Comparison of ENCODE assay signal across 16 cellular contexts in the genomic region with DNA sequence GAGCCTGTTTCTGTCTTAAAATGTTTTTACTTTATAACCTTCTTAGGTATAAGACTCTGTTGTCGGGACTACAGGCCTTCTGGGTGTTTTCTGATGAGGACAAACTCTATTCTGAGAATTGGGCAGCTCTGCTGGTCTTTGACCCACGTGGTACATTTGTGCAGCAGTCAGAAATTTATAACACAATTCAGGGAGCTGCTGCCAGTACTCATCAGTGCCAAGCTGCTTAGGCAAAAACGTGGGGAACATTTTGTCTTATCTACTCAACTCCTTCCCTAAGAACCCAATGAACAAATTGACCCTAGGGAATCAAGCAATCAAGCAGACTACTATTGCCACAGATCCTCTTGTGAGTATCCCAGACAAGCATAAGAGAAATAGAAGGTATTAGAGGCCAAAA.
DNase-seq lines count a peak whose midpoint lies in the region; ATAC-seq and TF ChIP-seq lines count a peak whose summit lies in the region.
"Had no signal": no experiment of that assay in that cellular context is flagged by ENCODE, and none has a peak within 500 bp of the region (broad histone marks: within the 10 kb centered on the region; RNA-seq: fewer than 3 reads in every experiment).

No MANE protein-coding gene starts in this region.

- CTCF ChIA-PET in WTC11 (lab: Charles Lee) = no interaction called here

- POLR2A ChIA-PET in WTC11 (lab: Charles Lee) = interaction anchor here (0.6 kb wide), 1 partner anchor 615 kb away, joined by 13 read pairs; no protein-coding TSS in a partner anchor

- H3K9me3 ChIP-seq in ascending aorta (no peaks in the 10 kb centered on the region), tibial artery (no peaks in the 10 kb centered on the region)
- H3K9me3 ChIP-seq: colonic mucosa, MG63 had no signal

- in situ Hi-C loops in KBM-7 (cut with MboI; ENCODE audit: low pct_unique_long_range_greater_than_20kb, low sequenced_read_pairs) = no loop called here

- H3K27me3 ChIP-seq in ascending aorta = no peaks in the 10 kb centered on the region
- H3K27me3 ChIP-seq in tibial artery = no peaks in the 10 kb centered on the region
- H3K27me3 ChIP-seq: colonic mucosa, left lung, MG63, spleen had no signal

- DNase-seq in ascending aorta (ENCODE audit: low spot score in 2 of 2) (peak; percentile 54 to 91), globus pallidus (ENCODE audit: low spot score) (peak; percentile 15), pons (ENCODE audit: low spot score) (peak; percentile 15), tibial artery (peak; percentile 87 to 92), WTC11 (ENCODE audit: low spot score) (no peak), KBM-7 (no peak)
- no peak for DNase-seq in activated CD4-positive, alpha-beta T cell treated with anti-CD3 and anti-CD28 coated beads, Interleukin-2, amount 10 ng/mL, durations not matched to agents 24 days and 14 days
- DNase-seq: activated CD4-positive, alpha-beta T cell treated with anti-CD3 and anti-CD28 coated beads, Interleukin-2, amount 50 U/mL, for 1 hour; colonic mucosa; H9; left lung; MG63; NCI-H146; NCI-H226; spleen had no signal

- no peak for ATAC-seq in WTC11
- ATAC-seq in GM19395 (IDR thresholded peaks at IDR 0.05; ENCODE audit: unreplicated experiment) = no peak
- ATAC-seq: left lung had no signal

- intact Hi-C loops in ascending aorta (cut with DNase I) (loop anchor here (1.0 to 2.0 kb wide), 2 partner anchors 19 to 22 kb away; no protein-coding TSS in a partner anchor), tibial artery (cut with DNase I; ENCODE audit: low total_unique reads) (loop anchor here (10.0 kb wide), 1 partner anchor 291 kb away; no protein-coding TSS in a partner anchor)
- intact Hi-C loops in activated CD4-positive, alpha-beta T cell treated with anti-CD3 and anti-CD28 coated beads, Interleukin-2, amount 10 ng/mL, durations not matched to agents 24 days and 14 days (cut with micrococcal nuclease) = no loop called here

- no peaks in the 10 kb centered on the region for H3K27me3 Mint-ChIP-seq in WTC11 (ENCODE audit: low read depth)
- no peaks in the 10 kb centered on the region for H3K27me3 Mint-ChIP-seq in activated CD4-positive, alpha-beta T cell treated with anti-CD3 and anti-CD28 coated beads, Interleukin-2, amount 10 ng/mL, durations not matched to agents 24 days and 14 days

- H3K4me3 Mint-ChIP-seq in WTC11 = no peak overlapping the region
- H3K4me3 Mint-ChIP-seq in activated CD4-positive, alpha-beta T cell treated with anti-CD3 and anti-CD28 coated beads, Interleukin-2, amount 10 ng/mL, durations not matched to agents 24 days and 14 days = no peak overlapping the region
- H3K4me3 Mint-ChIP-seq: H9 had no signal

- no peaks in the 10 kb centered on the region for H3K36me3 Mint-ChIP-seq in WTC11
- no peaks in the 10 kb centered on the region for H3K36me3 Mint-ChIP-seq in activated CD4-positive, alpha-beta T cell treated with anti-CD3 and anti-CD28 coated beads, Interleukin-2, amount 10 ng/mL, durations not matched to agents 24 days and 14 days (ENCODE audit: low read depth)

- H3K27ac ChIP-seq in ascending aorta = peak overlapping the region; percentile 83 to 89
- peak overlapping the region; percentile 78 to 89 for H3K27ac ChIP-seq in tibial artery
- H3K27ac ChIP-seq: colonic mucosa, left lung, spleen had no signal

- H3K27ac Mint-ChIP-seq in WTC11 = no peak overlapping the region
- no peak overlapping the region for H3K27ac Mint-ChIP-seq in activated CD4-positive, alpha-beta T cell treated with anti-CD3 and anti-CD28 coated beads, Interleukin-2, amount 10 ng/mL, durations not matched to agents 24 days and 14 days
- H3K27ac Mint-ChIP-seq: H9 had no signal

- H3K4me3 ChIP-seq in ascending aorta (no peak overlapping the region), tibial artery (no peak overlapping the region)
- H3K4me3 ChIP-seq: colonic mucosa, left lung, MG63, spleen had no signal

- H3K36me3 ChIP-seq in ascending aorta (no peaks in the 10 kb centered on the region), tibial artery (no peaks in the 10 kb centered on the region)
- H3K36me3 ChIP-seq: colonic mucosa, left lung, MG63, spleen had no signal

- TF ChIP-seq CTCF in ascending aorta (IDR thresholded peaks at IDR 0.05) = no peak
- TF ChIP-seq CTCF in tibial artery (IDR thresholded peaks at IDR 0.05) = no peak
- no peak for TF ChIP-seq CTCF in WTC11 (IDR thresholded peaks at IDR 0.05)

- H3K9me3 Mint-ChIP-seq in WTC11 = peaks cover 17% of the 10 kb centered on the region
- H3K9me3 Mint-ChIP-seq in activated CD4-positive, alpha-beta T cell treated with anti-CD3 and anti-CD28 coated beads, Interleukin-2, amount 10 ng/mL, durations not matched to agents 24 days and 14 days = peaks cover 3% of the 10 kb centered on the region
- H3K9me3 Mint-ChIP-seq: H9 had no signal

- peaks cover 5% of the 10 kb centered on the region; the same call in 1 of the 2 replicates for H3K4me1 Mint-ChIP-seq in WTC11
- no peaks in the 10 kb centered on the region for H3K4me1 Mint-ChIP-seq in activated CD4-positive, alpha-beta T cell treated with anti-CD3 and anti-CD28 coated beads, Interleukin-2, amount 10 ng/mL, durations not matched to agents 24 days and 14 days

- H3K4me1 ChIP-seq in ascending aorta = peaks cover 0 to 23% of the 10 kb centered on the region in 2 donors
- H3K4me1 ChIP-seq in tibial artery = peaks cover 0 to 48% (median 15%) of the 10 kb centered on the region in 4 donors
- H3K4me1 ChIP-seq: colonic mucosa, left lung, spleen had no signal

TF ChIP-seq in WTC11, 78 proteins besides CTCF, POLR2A, EP300 and RAD21:
- TF ChIP-seq ELF4 (CRISPR knock-in tag; IDR thresholded peaks at IDR 0.05; ENCODE audit: low read depth) = no peak
- TF ChIP-seq HMGXB4 (CRISPR knock-in tag; IDR thresholded peaks at IDR 0.05) = no peak
- TF ChIP-seq CREB1 (CRISPR knock-in tag; IDR thresholded peaks at IDR 0.05) = no peak
- TF ChIP-seq SP1 (CRISPR knock-in tag; conservative IDR thresholded peaks at IDR 0.05) = no peak
- TF ChIP-seq ERG (CRISPR knock-in tag; IDR thresholded peaks at IDR 0.05) = no peak
- TF ChIP-seq, protein P1, sequence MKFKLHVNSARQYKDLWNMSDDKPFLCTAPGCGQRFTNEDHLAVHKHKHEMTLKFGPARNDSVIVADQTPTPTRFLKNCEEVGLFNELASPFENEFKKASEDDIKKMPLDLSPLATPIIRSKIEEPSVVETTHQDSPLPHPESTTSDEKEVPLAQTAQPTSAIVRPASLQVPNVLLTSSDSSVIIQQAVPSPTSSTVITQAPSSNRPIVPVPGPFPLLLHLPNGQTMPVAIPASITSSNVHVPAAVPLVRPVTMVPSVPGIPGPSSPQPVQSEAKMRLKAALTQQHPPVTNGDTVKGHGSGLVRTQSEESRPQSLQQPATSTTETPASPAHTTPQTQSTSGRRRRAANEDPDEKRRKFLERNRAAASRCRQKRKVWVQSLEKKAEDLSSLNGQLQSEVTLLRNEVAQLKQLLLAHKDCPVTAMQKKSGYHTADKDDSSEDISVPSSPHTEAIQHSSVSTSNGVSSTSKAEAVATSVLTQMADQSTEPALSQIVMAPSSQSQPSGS (CRISPR knock-in tag; IDR thresholded peaks at IDR 0.05; ENCODE audit: borderline replicate concordance, low read depth) = no peak
- TF ChIP-seq, protein P2, sequence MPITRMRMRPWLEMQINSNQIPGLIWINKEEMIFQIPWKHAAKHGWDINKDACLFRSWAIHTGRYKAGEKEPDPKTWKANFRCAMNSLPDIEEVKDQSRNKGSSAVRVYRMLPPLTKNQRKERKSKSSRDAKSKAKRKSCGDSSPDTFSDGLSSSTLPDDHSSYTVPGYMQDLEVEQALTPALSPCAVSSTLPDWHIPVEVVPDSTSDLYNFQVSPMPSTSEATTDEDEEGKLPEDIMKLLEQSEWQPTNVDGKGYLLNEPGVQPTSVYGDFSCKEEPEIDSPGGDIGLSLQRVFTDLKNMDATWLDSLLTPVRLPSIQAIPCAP (CRISPR knock-in tag; IDR thresholded peaks at IDR 0.05) = no peak

Comparison
In these comparisons a context has a peak if more than half of its experiments do, and no peak if none do; other contexts are left out.
1. DNase-seq: peak in ascending aorta (2 of 2), globus pallidus (single experiment), pons (single experiment) and tibial artery (2 of 2); none in WTC11 (single experiment), activated CD4-positive, alpha-beta T cell treated with anti-CD3 and anti-CD28 coated beads, Interleukin-2, amount 10 ng/mL, durations not matched to agents 24 days and 14 days (single experiment) and KBM-7 (single experiment).